ENCODE assay signal across 26 cellular contexts in the genomic region with DNA sequence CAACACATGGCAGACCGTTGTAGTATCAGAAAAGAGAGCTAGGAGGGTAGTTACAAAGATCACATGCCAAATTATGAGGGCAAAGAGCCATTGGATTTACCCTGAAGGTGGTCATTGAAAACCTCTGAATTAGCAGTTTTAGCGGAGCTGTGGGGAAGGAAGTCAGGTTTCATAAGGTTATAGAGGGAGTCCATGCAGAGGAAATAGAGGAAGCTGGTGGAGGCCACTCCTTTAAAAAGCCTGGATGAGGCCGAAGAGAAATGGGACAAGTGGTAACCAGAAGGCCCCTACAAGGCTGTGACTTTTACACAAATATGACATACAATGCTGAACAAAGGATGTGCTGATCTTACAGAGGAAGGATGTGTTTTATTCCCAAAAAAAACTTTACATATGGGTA. TPM values are rescaled to one million over a fixed set of nuclear protein-coding genes. Genes with fewer than 3 reads are reported as not detected.
DNase-seq lines count a peak whose midpoint lies in the region; ATAC-seq lines count a peak whose summit lies in the region.
"Had no signal": no experiment of that assay in that cellular context is flagged by ENCODE, and none has a peak within 500 bp of the region (broad histone marks: within the 10 kb centered on the region; RNA-seq: fewer than 3 reads in every experiment).

No MANE protein-coding gene starts in this region.

- no peak overlapping the region for H3K4me3 Mint-ChIP-seq in naive thymus-derived CD4-positive, alpha-beta T cell
- no peak overlapping the region for H3K4me3 Mint-ChIP-seq in activated CD4-positive, alpha-beta memory T cell treated with anti-CD3 and anti-CD28 coated beads, Interleukin-2, amount 10 ng/mL, durations not matched to agents 7 days and 5 days
- H3K4me3 Mint-ChIP-seq: activated naive CD8-positive, alpha-beta T cell treated with anti-CD3 and anti-CD28 coated beads, Interleukin-2, amount 10 ng/mL, durations not matched to agents 7 days and 5 days; CD4-positive, alpha-beta T cell; effector memory CD8-positive, alpha-beta T cell; nephron progenitor cell; stimulated activated effector memory CD8-positive, alpha-beta T cell treated with anti-CD3 and anti-CD28 coated beads, Interleukin-12 subunit alpha, Interleukin-12 subunit beta, amount 100 ng/mL, for 72 hours had no signal

- H3K9me3 ChIP-seq in naive thymus-derived CD4-positive, alpha-beta T cell (ENCODE audit: control insufficient read depth in 2 of 3, low read length in 3 of 3), result no peaks in the 10 kb centered on the region
- H3K9me3 ChIP-seq: ascending aorta, colonic mucosa, ovary had no signal

- H3K4me3 ChIP-seq in naive thymus-derived CD4-positive, alpha-beta T cell (ENCODE audit: low read length), result no peak overlapping the region
- H3K4me3 ChIP-seq: ascending aorta, cardiac muscle cell, colonic mucosa, ovary had no signal

- peaks cover 0 to 10% (median 3%) of the 10 kb centered on the region in 7 donors for H3K4me1 Mint-ChIP-seq in naive thymus-derived CD4-positive, alpha-beta T cell
- peaks cover 29% of the 10 kb centered on the region for H3K4me1 Mint-ChIP-seq in activated CD4-positive, alpha-beta memory T cell treated with anti-CD3 and anti-CD28 coated beads, Interleukin-2, amount 10 ng/mL, durations not matched to agents 7 days and 5 days

- H3K27ac Mint-ChIP-seq in naive thymus-derived CD4-positive, alpha-beta T cell, result no peak overlapping the region
- no peak overlapping the region for H3K27ac Mint-ChIP-seq in activated CD4-positive, alpha-beta memory T cell treated with anti-CD3 and anti-CD28 coated beads, Interleukin-2, amount 10 ng/mL, durations not matched to agents 7 days and 5 days
- H3K27ac Mint-ChIP-seq: activated naive CD8-positive, alpha-beta T cell treated with anti-CD3 and anti-CD28 coated beads, Interleukin-2, amount 10 ng/mL, durations not matched to agents 7 days and 5 days; CD4-positive, alpha-beta T cell; effector memory CD8-positive, alpha-beta T cell; nephron progenitor cell; stimulated activated effector memory CD8-positive, alpha-beta T cell treated with anti-CD3 and anti-CD28 coated beads, Interleukin-12 subunit alpha, Interleukin-12 subunit beta, amount 100 ng/mL, for 72 hours had no signal

- in situ Hi-C loops in KBM-7 (cut with MboI; ENCODE audit: low pct_unique_long_range_greater_than_20kb, low sequenced_read_pairs), result no loop called here

- peak; percentile 62 for ATAC-seq in naive thymus-derived CD4-positive, alpha-beta T cell
- ATAC-seq in GM19023 (IDR thresholded peaks at IDR 0.05; ENCODE audit: unreplicated experiment), result no peak
- ATAC-seq: effector memory CD8-positive, alpha-beta T cell; stimulated activated effector memory CD8-positive, alpha-beta T cell treated with anti-CD3 and anti-CD28 coated beads, Interleukin-12 subunit alpha, Interleukin-12 subunit beta, amount 100 ng/mL, for 72 hours had no signal

- H3K27me3 Mint-ChIP-seq in naive thymus-derived CD4-positive, alpha-beta T cell, result peaks cover 0 to 4% (median 0%) of the 10 kb centered on the region in 5 donors
- H3K27me3 Mint-ChIP-seq in activated CD4-positive, alpha-beta memory T cell treated with anti-CD3 and anti-CD28 coated beads, Interleukin-2, amount 10 ng/mL, durations not matched to agents 7 days and 5 days, result no peaks in the 10 kb centered on the region
- H3K27me3 Mint-ChIP-seq: activated naive CD8-positive, alpha-beta T cell treated with anti-CD3 and anti-CD28 coated beads, Interleukin-2, amount 10 ng/mL, durations not matched to agents 7 days and 5 days; CD4-positive, alpha-beta T cell; effector memory CD8-positive, alpha-beta T cell had no signal

- H3K9me3 Mint-ChIP-seq in naive thymus-derived CD4-positive, alpha-beta T cell, result peaks cover 0 to 4% (median 0%) of the 10 kb centered on the region in 11 donors
- H3K9me3 Mint-ChIP-seq in activated CD4-positive, alpha-beta memory T cell treated with anti-CD3 and anti-CD28 coated beads, Interleukin-2, amount 10 ng/mL, durations not matched to agents 7 days and 5 days, result peaks cover 15% of the 10 kb centered on the region
- H3K9me3 Mint-ChIP-seq: CD4-positive, alpha-beta T cell; effector memory CD8-positive, alpha-beta T cell had no signal

- POLR2A ChIA-PET in naive thymus-derived CD4-positive, alpha-beta T cell (lab: Charles Lee), result interaction anchor here (0.5 kb wide), 1 partner anchor 9 kb away, joined by 3 read pairs; no protein-coding TSS in a partner anchor
- POLR2A ChIA-PET in activated CD4-positive, alpha-beta memory T cell treated with anti-CD3 and anti-CD28 coated beads, Interleukin-2, amount 10 ng/mL, durations not matched to agents 7 days and 5 days (lab: Charles Lee), result interaction anchor here (1.6 to 2.6 kb wide), 3 partner anchors 10 to 46 kb away, joined by 5 to 13 read pairs (median 6); partner anchors contain the start of gene DOCK8

- no peaks in the 10 kb centered on the region for H3K36me3 ChIP-seq in naive thymus-derived CD4-positive, alpha-beta T cell (ENCODE audit: control insufficient read depth in 2 of 3, insufficient read depth in 3 of 3, low read length in 3 of 3)
- H3K36me3 ChIP-seq: ascending aorta, cardiac muscle cell, colonic mucosa, ovary had no signal

- intact Hi-C loops in naive thymus-derived CD4-positive, alpha-beta T cell (cut with micrococcal nuclease), result no loop called here

- CTCF ChIA-PET in naive thymus-derived CD4-positive, alpha-beta T cell (lab: Charles Lee), result no interaction called here
- CTCF ChIA-PET in activated CD4-positive, alpha-beta memory T cell treated with anti-CD3 and anti-CD28 coated beads, Interleukin-2, amount 10 ng/mL, durations not matched to agents 7 days and 5 days (lab: Charles Lee), result no interaction called here

- peak; percentile 15 to 52 for DNase-seq in NOMO-1 (lab: John Stamatoyannopoulos, UW; ENCODE audit: unreplicated experiment in 2 of 2)
- DNase-seq in NOMO-1 treated with dmso at 0.1 percent for 144 hours (lab: John Stamatoyannopoulos, UW; ENCODE audit: unreplicated experiment), result no peak
- peak; percentile 79 for DNase-seq in KBM-7
- DNase-seq in SKM-1 treated with dmso at 0.1 percent for 144 hours (lab: John Stamatoyannopoulos, UW; ENCODE audit: unreplicated experiment), result peak; percentile 88
- no peak for DNase-seq in naive thymus-derived CD4-positive, alpha-beta T cell
- DNase-seq in NK-92 (lab: John Stamatoyannopoulos, UW; ENCODE audit: unreplicated experiment), result no peak
- DNase-seq in activated CD4-positive, alpha-beta memory T cell treated with anti-CD3 and anti-CD28 coated beads, Interleukin-2, amount 10 ng/mL, durations not matched to agents 7 days and 5 days, result no peak
- DNase-seq: activated CD4-positive, CD25-positive, alpha-beta regulatory T cell treated with anti-CD3 and anti-CD28 coated beads, Interleukin-2, amount 50 U/mL, for 72 hours; activated effector memory CD4-positive, alpha-beta T cell treated with anti-CD3 and anti-CD28 coated beads, Interleukin-2, amount 50 U/mL, for 16 hours; activated naive CD8-positive, alpha-beta T cell treated with anti-CD3 and anti-CD28 coated beads, Interleukin-2, amount 10 ng/mL, durations not matched to agents 7 days and 5 days; activated T-cell treated with anti-CD3 and anti-CD28 coated beads, Interleukin-2, amount 50 U/mL, for 1 hour; CD4-positive, alpha-beta T cell; colonic mucosa; effector memory CD8-positive, alpha-beta T cell; H7; IMR-90; NCI-H1436 treated with DMSO at 0.1 percent for 48 hours; nephron progenitor cell; ovary; SHP77; stimulated activated CD4-positive, alpha-beta T cell treated with anti-CD3 and anti-CD28 coated beads, Interleukin-4, amount 100 ng/mL, for 24 hours had no signal

- peaks cover 0 to 27% (median 0%) of the 10 kb centered on the region in 5 donors for H3K36me3 Mint-ChIP-seq in naive thymus-derived CD4-positive, alpha-beta T cell
- H3K36me3 Mint-ChIP-seq in activated CD4-positive, alpha-beta memory T cell treated with anti-CD3 and anti-CD28 coated beads, Interleukin-2, amount 10 ng/mL, durations not matched to agents 7 days and 5 days (ENCODE audit: low read depth), result peaks cover 47% of the 10 kb centered on the region

- no peak overlapping the region for H3K27ac ChIP-seq in naive thymus-derived CD4-positive, alpha-beta T cell (ENCODE audit: low read depth, low read length)
- H3K27ac ChIP-seq: 22Rv1, ascending aorta, cardiac muscle cell, colonic mucosa, ovary had no signal

- H3K27me3 ChIP-seq in naive thymus-derived CD4-positive, alpha-beta T cell (ENCODE audit: control insufficient read depth in 2 of 2, insufficient read depth in 2 of 2, low read length in 2 of 2), result no peaks in the 10 kb centered on the region
- H3K27me3 ChIP-seq: ascending aorta, cardiac muscle cell, colonic mucosa, ovary had no signal

- no peaks in the 10 kb centered on the region for H3K4me1 ChIP-seq in naive thymus-derived CD4-positive, alpha-beta T cell (ENCODE audit: control insufficient read depth in 2 of 2, insufficient read depth in 2 of 2, low read length in 2 of 2)
- H3K4me1 ChIP-seq: ascending aorta, colonic mucosa had no signal

RNA-seq across cellular contexts. Expression of gene DOCK8, which starts 13.2 kb away (rescaled TPM):
- total RNA-seq in naive thymus-derived CD4-positive, alpha-beta T cell, result 100 to 1,000 TPM; 162 to 294 (median 280) TPM
- polyA plus RNA-seq in naive thymus-derived CD4-positive, alpha-beta T cell, result 10 to 100 TPM; 47.7 to 84.6 TPM
- total RNA-seq in activated CD4-positive, alpha-beta memory T cell treated with anti-CD3 and anti-CD28 coated beads, Interleukin-2, amount 10 ng/mL, durations not matched to agents 7 days and 5 days, result 100 to 1,000 TPM; 370 to 374 TPM
- total RNA-seq: cardiac muscle cell, IMR-90 had no signal
- polyA plus RNA-seq: IMR-90 had no signal

RNA-seq across cellular contexts. Expression of gene ZNG1A, which starts 49.0 kb away (rescaled TPM):
- total RNA-seq in naive thymus-derived CD4-positive, alpha-beta T cell, result 10 to 100 TPM; 18.1 to 30.6 (median 27.6) TPM
- 10 to 100 TPM; 16.4 to 27.2 TPM for polyA plus RNA-seq in naive thymus-derived CD4-positive, alpha-beta T cell
- total RNA-seq in activated CD4-positive, alpha-beta memory T cell treated with anti-CD3 and anti-CD28 coated beads, Interleukin-2, amount 10 ng/mL, durations not matched to agents 7 days and 5 days, result 10 to 100 TPM; 25.0 to 25.4 TPM

Comparison
In these comparisons a context has a peak if more than half of its experiments do, and no peak if none do; other contexts are left out.
1. DNase-seq: peak in NOMO-1 (2 of 2), KBM-7 (single experiment) and SKM-1 treated with dmso at 0.1 percent for 144 hours (single experiment); none in NOMO-1 treated with dmso at 0.1 percent for 144 hours (single experiment), naive thymus-derived CD4-positive, alpha-beta T cell (0 of 9), NK-92 (single experiment) and activated CD4-positive, alpha-beta memory T cell treated with anti-CD3 and anti-CD28 coated beads, Interleukin-2, amount 10 ng/mL, durations not matched to agents 7 days and 5 days (single experiment).